8 cellular contexts compared by ENCODE assay signal in genomic region chr9:136949817-136950655, GRCh38. TPM values are rescaled to one million over a fixed set of nuclear protein-coding genes. Genes with fewer than 3 reads are reported as not detected.
DNase-seq lines count a peak whose midpoint lies in the region; ATAC-seq and TF ChIP-seq lines count a peak whose summit lies in the region.

No MANE protein-coding gene starts in this region.

- peak; percentile 94 for ATAC-seq in DND-41 (ENCODE audit: insufficient read depth, low read depth)
- peak; percentile 72 for ATAC-seq in GM21737 (IDR thresholded peaks at IDR 0.05; ENCODE audit: unreplicated experiment)
- ATAC-seq in activated T-helper 17 cell treated with anti-CD3 and anti-CD28 coated beads, Interleukin-2, amount 50 U/mL, for 72 hours (replicated peaks), result peak; percentile 98
- ATAC-seq in natural killer cell treated with Interleukin-12 subunit alpha and Interleukin-12 subunit beta and Interleukin-15 and Interleukin-18, amount 100 ng/mL, for 72 hours, result peak; percentile 92 to 94

- no peaks in the 10 kb centered on the region for H3K9me3 Mint-ChIP-seq in activated T-helper 17 cell treated with anti-CD3 and anti-CD28 coated beads, Interleukin-2, amount 50 U/mL, for 72 hours
- no peaks in the 10 kb centered on the region for H3K9me3 Mint-ChIP-seq in natural killer cell treated with Interleukin-12 subunit alpha and Interleukin-12 subunit beta and Interleukin-15 and Interleukin-18, amount 100 ng/mL, for 72 hours

- peak; percentile 34 for TF ChIP-seq CTCF in DND-41 (IDR thresholded peaks at IDR 0.05; ENCODE audit: borderline replicate concordance, extremely low read depth, low read length, poor library complexity, severe bottlenecking)
- peak; percentile 28; the same call in 1 of the 2 replicates for TF ChIP-seq CTCF in KMS-11 (conservative IDR thresholded peaks at IDR 0.05; ENCODE audit: low read depth, low read length)
- peak; percentile 21 to 52 (median 39) for TF ChIP-seq CTCF in Peyer's patch (IDR thresholded peaks at IDR 0.05)
- TF ChIP-seq CTCF in fibroblast of pulmonary artery (IDR thresholded peaks at IDR 0.05; ENCODE audit: low read length, missing control alignments), result no peak

- no peaks in the 10 kb centered on the region for H3K4me1 Mint-ChIP-seq in activated T-helper 17 cell treated with anti-CD3 and anti-CD28 coated beads, Interleukin-2, amount 50 U/mL, for 72 hours
- H3K4me1 Mint-ChIP-seq in natural killer cell treated with Interleukin-12 subunit alpha and Interleukin-12 subunit beta and Interleukin-15 and Interleukin-18, amount 100 ng/mL, for 72 hours (ENCODE audit: low read depth in 2 of 2), result peaks cover under 1 to 14% of the 10 kb centered on the region in 2 donors

- no peaks in the 10 kb centered on the region for H3K36me3 ChIP-seq in DND-41 (ENCODE audit: insufficient read depth, low read length)
- H3K36me3 ChIP-seq in KMS-11 (ENCODE audit: insufficient read depth), result no peaks in the 10 kb centered on the region
- no peaks in the 10 kb centered on the region for H3K36me3 ChIP-seq in Peyer's patch

- no peaks in the 10 kb centered on the region for H3K36me3 Mint-ChIP-seq in activated T-helper 17 cell treated with anti-CD3 and anti-CD28 coated beads, Interleukin-2, amount 50 U/mL, for 72 hours (ENCODE audit: low read depth)
- no peaks in the 10 kb centered on the region for H3K36me3 Mint-ChIP-seq in natural killer cell treated with Interleukin-12 subunit alpha and Interleukin-12 subunit beta and Interleukin-15 and Interleukin-18, amount 100 ng/mL, for 72 hours

- H2AFZ ChIP-seq in DND-41 (ENCODE audit: low read depth, low read length), result peak overlapping the region; percentile 79
- H2AFZ ChIP-seq in KMS-11 (ENCODE audit: low read depth), result peak overlapping the region; percentile 67

- H3K9ac ChIP-seq in DND-41 (ENCODE audit: low read depth, low read length), result peak overlapping the region; percentile 77
- H3K9ac ChIP-seq in KMS-11, result peak overlapping the region; percentile 70

- H3K4me1 ChIP-seq in DND-41 (ENCODE audit: insufficient read depth, low read length) (peaks cover 20% of the 10 kb centered on the region), KMS-11 (ENCODE audit: low read depth, poor library complexity, severe bottlenecking) (peaks cover 18% of the 10 kb centered on the region), Peyer's patch (peaks cover 0 to 24% (median 4%) of the 10 kb centered on the region in 4 donors)

- peak overlapping the region; percentile 83 for H3K4me2 ChIP-seq in DND-41 (ENCODE audit: insufficient read depth, low read length)
- H3K4me2 ChIP-seq in KMS-11, result peak overlapping the region; percentile 93

- peak; percentile 83 to 93 for TF ChIP-seq POLR2A in Peyer's patch (IDR thresholded peaks at IDR 0.05)

- no peaks in the 10 kb centered on the region for H3K27me3 Mint-ChIP-seq in activated T-helper 17 cell treated with anti-CD3 and anti-CD28 coated beads, Interleukin-2, amount 50 U/mL, for 72 hours
- H3K27me3 Mint-ChIP-seq in natural killer cell treated with Interleukin-12 subunit alpha and Interleukin-12 subunit beta and Interleukin-15 and Interleukin-18, amount 100 ng/mL, for 72 hours, result no peaks in the 10 kb centered on the region

- peak overlapping the region; percentile 73 for H3K4me3 Mint-ChIP-seq in activated T-helper 17 cell treated with anti-CD3 and anti-CD28 coated beads, Interleukin-2, amount 50 U/mL, for 72 hours
- H3K4me3 Mint-ChIP-seq in natural killer cell treated with Interleukin-12 subunit alpha and Interleukin-12 subunit beta and Interleukin-15 and Interleukin-18, amount 100 ng/mL, for 72 hours, result peak overlapping the region; percentile 81

- H3K27ac ChIP-seq in DND-41 (ENCODE audit: low read length) (peak overlapping the region; percentile 65), KMS-11 (peak overlapping the region; percentile 63), Peyer's patch (peak overlapping the region; percentile 88 to 96 (median 95))

- H3K9me3 ChIP-seq in DND-41 (ENCODE audit: insufficient read depth, low read length, severe bottlenecking), result no peaks in the 10 kb centered on the region
- H3K9me3 ChIP-seq in Peyer's patch, result no peaks in the 10 kb centered on the region

- no peaks in the 10 kb centered on the region for H3K27me3 ChIP-seq in DND-41 (ENCODE audit: insufficient read depth, low read length, poor library complexity)
- H3K27me3 ChIP-seq in KMS-11 (ENCODE audit: insufficient read depth, low read depth), result peaks cover 5% of the 10 kb centered on the region; the same call in 1 of the 2 replicates
- no peaks in the 10 kb centered on the region for H3K27me3 ChIP-seq in Peyer's patch

- DNase-seq in DND-41, result peak; percentile 94
- peak; percentile 98 to 99 (median 99) for DNase-seq in Peyer's patch
- DNase-seq in fibroblast of pulmonary artery (ENCODE audit: low read depth), result peak; percentile 78
- peak; percentile 98 for DNase-seq in natural killer cell treated with Interleukin-12 subunit alpha and Interleukin-12 subunit beta and Interleukin-15 and Interleukin-18, amount 100 ng/mL, for 72 hours (ENCODE audit: low spot score)
- peak; percentile 94 for DNase-seq in stimulated activated naive CD4-positive, alpha-beta T cell treated with Interleukin-2 at 50 U/mL for 16 hours (lab: John Stamatoyannopoulos, UW)

- H3K27ac Mint-ChIP-seq in activated T-helper 17 cell treated with anti-CD3 and anti-CD28 coated beads, Interleukin-2, amount 50 U/mL, for 72 hours, result peak overlapping the region; percentile 54
- H3K27ac Mint-ChIP-seq in natural killer cell treated with Interleukin-12 subunit alpha and Interleukin-12 subunit beta and Interleukin-15 and Interleukin-18, amount 100 ng/mL, for 72 hours, result peak overlapping the region; percentile 60 to 83

- H3K79me2 ChIP-seq in DND-41 (ENCODE audit: insufficient read depth, low read length) (no peaks in the 10 kb centered on the region), KMS-11 (ENCODE audit: insufficient read depth, low read depth) (no peaks in the 10 kb centered on the region)

- H4K20me1 ChIP-seq in DND-41 (ENCODE audit: insufficient read depth, low read length) (no peaks in the 10 kb centered on the region), KMS-11 (ENCODE audit: insufficient read depth) (no peaks in the 10 kb centered on the region)

- peak overlapping the region; percentile 15 to 63 for H3K4me3 ChIP-seq in DND-41 (ENCODE audit: low read depth in 1 of 2, low read length in 2 of 2)
- no peak overlapping the region for H3K4me3 ChIP-seq in KMS-11 (IDR thresholded peaks at IDR 0.05; ENCODE audit: insufficient read depth, low read depth, low read length)
- H3K4me3 ChIP-seq in Peyer's patch, result peak overlapping the region; percentile 61 to 81 (median 68)
- peak overlapping the region; percentile 44 for H3K4me3 ChIP-seq in fibroblast of pulmonary artery (replicated peaks; ENCODE audit: low read depth, low read length)

RNA-seq across cellular contexts. Expression of gene LCN12, which starts 2.0 kb away (rescaled TPM):
- 1 to 10 TPM in 3 of 4 donors, not detected in 1; 1.8 to 8.7 (median 7.9) TPM for total RNA-seq in Peyer's patch
- 1 to 10 TPM in 1 of 2 donors, under 1 TPM in 1; 0.54 to 2.4 TPM for total RNA-seq in activated T-helper 17 cell treated with anti-CD3 and anti-CD28 coated beads, Interleukin-2, amount 50 U/mL, for 72 hours
- total RNA-seq in natural killer cell treated with Interleukin-12 subunit alpha and Interleukin-12 subunit beta and Interleukin-15 and Interleukin-18, amount 100 ng/mL, for 72 hours, result 1 to 10 TPM; 2.0 to 2.2 TPM

RNA-seq across cellular contexts. Expression of gene C8G, which starts 5.0 kb away (rescaled TPM):
- 100 to 1,000 TPM in 1 of 4 donors, 10 to 100 TPM in 2, not detected in 1; 24.9 to 148 (median 66.2) TPM for total RNA-seq in Peyer's patch
- 1 to 10 TPM in 1 of 2 donors, not detected in 1; 3.1 TPM for total RNA-seq in activated T-helper 17 cell treated with anti-CD3 and anti-CD28 coated beads, Interleukin-2, amount 50 U/mL, for 72 hours
- 1 to 10 TPM; 2.4 to 2.5 TPM for total RNA-seq in natural killer cell treated with Interleukin-12 subunit alpha and Interleukin-12 subunit beta and Interleukin-15 and Interleukin-18, amount 100 ng/mL, for 72 hours

RNA-seq across cellular contexts. Expression of gene FBXW5, which starts 5.5 kb away (rescaled TPM):
- total RNA-seq in Peyer's patch, result 100 to 1,000 TPM; 247 to 470 (median 336) TPM
- 10 to 100 TPM; 91.0 to 99.2 TPM for total RNA-seq in activated T-helper 17 cell treated with anti-CD3 and anti-CD28 coated beads, Interleukin-2, amount 50 U/mL, for 72 hours
- total RNA-seq in natural killer cell treated with Interleukin-12 subunit alpha and Interleukin-12 subunit beta and Interleukin-15 and Interleukin-18, amount 100 ng/mL, for 72 hours, result 100 to 1,000 TPM; 102 to 155 TPM

RNA-seq across cellular contexts. Expression of gene PTGDS, which starts 27.3 kb away (rescaled TPM):
- total RNA-seq in Peyer's patch, result 10 to 100 TPM in 2 of 4 donors, 1 to 10 TPM in 2; 1.2 to 21.5 (median 7.8) TPM
- total RNA-seq in activated T-helper 17 cell treated with anti-CD3 and anti-CD28 coated beads, Interleukin-2, amount 50 U/mL, for 72 hours, result 1 to 10 TPM in 1 of 2 donors, not detected in 1; 1.3 TPM
- 1 to 10 TPM; 1.7 to 4.4 TPM for total RNA-seq in natural killer cell treated with Interleukin-12 subunit alpha and Interleukin-12 subunit beta and Interleukin-15 and Interleukin-18, amount 100 ng/mL, for 72 hours

RNA-seq across cellular contexts. Expression of gene LCNL1, which starts 32.8 kb away (rescaled TPM):
- under 1 TPM in 2 of 4 donors, not detected in 2; 0.28 to 0.83 TPM for total RNA-seq in Peyer's patch
- under 1 TPM in 1 of 2 donors, not detected in 1; 0.11 TPM for total RNA-seq in activated T-helper 17 cell treated with anti-CD3 and anti-CD28 coated beads, Interleukin-2, amount 50 U/mL, for 72 hours
- under 1 TPM in 1 of 2 donors, not detected in 1; 0.21 TPM for total RNA-seq in natural killer cell treated with Interleukin-12 subunit alpha and Interleukin-12 subunit beta and Interleukin-15 and Interleukin-18, amount 100 ng/mL, for 72 hours
